In the genomic region with DNA sequence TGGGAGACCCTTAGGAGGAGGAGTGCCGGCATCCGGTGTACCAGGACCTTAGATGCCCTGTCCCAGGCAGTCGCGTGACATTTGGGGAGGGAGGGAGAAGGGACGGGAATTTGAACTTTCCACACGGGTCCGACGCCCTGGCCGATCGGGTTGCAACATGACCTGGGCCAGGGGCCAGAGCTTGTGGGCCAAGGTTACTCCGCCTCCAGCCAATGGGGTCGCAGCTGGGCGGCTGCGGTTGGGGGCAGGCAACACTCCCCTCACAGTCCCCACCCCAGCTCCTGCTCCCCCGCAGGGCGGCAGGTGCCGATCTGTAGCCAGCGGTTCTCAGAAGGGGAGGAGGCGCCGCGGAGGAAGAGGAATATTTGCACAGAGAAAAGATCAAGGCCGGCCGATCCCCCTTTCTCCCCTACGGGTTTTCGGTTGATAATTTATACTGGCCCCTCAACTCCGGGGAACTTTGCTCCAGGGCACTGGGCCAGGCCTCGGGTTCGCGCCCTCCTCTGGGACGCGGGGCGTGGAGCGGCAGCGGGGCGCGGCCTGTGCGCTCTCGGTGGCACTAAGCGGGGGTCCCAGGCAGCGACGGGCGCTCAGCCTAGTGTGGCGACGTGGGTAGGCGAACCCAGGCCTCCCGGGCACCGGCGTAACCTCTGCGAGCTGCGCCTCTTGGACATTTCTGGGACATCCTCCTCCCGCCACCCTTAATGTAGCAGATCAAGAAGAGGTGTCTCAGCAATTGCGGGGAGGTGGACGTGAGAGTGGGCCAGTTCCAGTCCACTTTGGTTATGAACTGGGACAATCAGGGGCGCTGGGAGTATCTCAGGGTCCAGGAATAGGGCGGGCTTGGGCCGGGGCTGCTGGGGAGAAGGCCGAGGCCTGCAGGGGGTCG, we compare ENCODE assay signal across 1 cellular context.
TF ChIP-seq lines count a peak whose summit lies in the region.

No MANE protein-coding gene starts in this region.

TF ChIP-seq in HepG2, 621 proteins besides CTCF, POLR2A, EP300 and RAD21 (continued from another document):
- TF ChIP-seq, protein P1, sequence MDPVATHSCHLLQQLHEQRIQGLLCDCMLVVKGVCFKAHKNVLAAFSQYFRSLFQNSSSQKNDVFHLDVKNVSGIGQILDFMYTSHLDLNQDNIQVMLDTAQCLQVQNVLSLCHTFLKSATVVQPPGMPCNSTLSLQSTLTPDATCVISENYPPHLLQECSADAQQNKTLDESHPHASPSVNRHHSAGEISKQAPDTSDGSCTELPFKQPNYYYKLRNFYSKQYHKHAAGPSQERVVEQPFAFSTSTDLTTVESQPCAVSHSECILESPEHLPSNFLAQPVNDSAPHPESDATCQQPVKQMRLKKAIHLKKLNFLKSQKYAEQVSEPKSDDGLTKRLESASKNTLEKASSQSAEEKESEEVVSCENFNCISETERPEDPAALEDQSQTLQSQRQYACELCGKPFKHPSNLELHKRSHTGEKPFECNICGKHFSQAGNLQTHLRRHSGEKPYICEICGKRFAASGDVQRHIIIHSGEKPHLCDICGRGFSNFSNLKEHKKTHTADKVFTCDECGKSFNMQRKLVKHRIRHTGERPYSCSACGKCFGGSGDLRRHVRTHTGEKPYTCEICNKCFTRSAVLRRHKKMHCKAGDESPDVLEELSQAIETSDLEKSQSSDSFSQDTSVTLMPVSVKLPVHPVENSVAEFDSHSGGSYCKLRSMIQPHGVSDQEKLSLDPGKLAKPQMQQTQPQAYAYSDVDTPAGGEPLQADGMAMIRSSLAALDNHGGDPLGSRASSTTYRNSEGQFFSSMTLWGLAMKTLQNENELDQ (CRISPR knock-in tag; IDR thresholded peaks at IDR 0.05; ENCODE audit: borderline replicate concordance), result no peak
- TF ChIP-seq RARA (CRISPR knock-in tag; IDR thresholded peaks at IDR 0.05) (peak; percentile 96), ZNF572 (CRISPR knock-in tag; IDR thresholded peaks at IDR 0.05) (no peak), ZNF616 (CRISPR knock-in tag; IDR thresholded peaks at IDR 0.05; ENCODE audit: low read depth) (no peak), AKAP8 (CRISPR knock-in tag; IDR thresholded peaks at IDR 0.05) (peak; percentile 97), SSRP1 (CRISPR knock-in tag; IDR thresholded peaks at IDR 0.05) (0 out of 2 replicates have a peak, but pooled peaks have one; percentile 16), KDM5A (IDR thresholded peaks at IDR 0.05; ENCODE audit: borderline replicate concordance, low read length) (no peak), KDM3A (CRISPR knock-in tag; IDR thresholded peaks at IDR 0.05; ENCODE audit: low read depth) (peak; percentile 76)
- TF ChIP-seq, protein P2, sequence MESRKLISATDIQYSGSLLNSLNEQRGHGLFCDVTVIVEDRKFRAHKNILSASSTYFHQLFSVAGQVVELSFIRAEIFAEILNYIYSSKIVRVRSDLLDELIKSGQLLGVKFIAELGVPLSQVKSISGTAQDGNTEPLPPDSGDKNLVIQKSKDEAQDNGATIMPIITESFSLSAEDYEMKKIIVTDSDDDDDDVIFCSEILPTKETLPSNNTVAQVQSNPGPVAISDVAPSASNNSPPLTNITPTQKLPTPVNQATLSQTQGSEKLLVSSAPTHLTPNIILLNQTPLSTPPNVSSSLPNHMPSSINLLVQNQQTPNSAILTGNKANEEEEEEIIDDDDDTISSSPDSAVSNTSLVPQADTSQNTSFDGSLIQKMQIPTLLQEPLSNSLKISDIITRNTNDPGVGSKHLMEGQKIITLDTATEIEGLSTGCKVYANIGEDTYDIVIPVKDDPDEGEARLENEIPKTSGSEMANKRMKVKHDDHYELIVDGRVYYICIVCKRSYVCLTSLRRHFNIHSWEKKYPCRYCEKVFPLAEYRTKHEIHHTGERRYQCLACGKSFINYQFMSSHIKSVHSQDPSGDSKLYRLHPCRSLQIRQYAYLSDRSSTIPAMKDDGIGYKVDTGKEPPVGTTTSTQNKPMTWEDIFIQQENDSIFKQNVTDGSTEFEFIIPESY (CRISPR knock-in tag; IDR thresholded peaks at IDR 0.05), result peak; percentile 57
- TF ChIP-seq, protein P3, sequence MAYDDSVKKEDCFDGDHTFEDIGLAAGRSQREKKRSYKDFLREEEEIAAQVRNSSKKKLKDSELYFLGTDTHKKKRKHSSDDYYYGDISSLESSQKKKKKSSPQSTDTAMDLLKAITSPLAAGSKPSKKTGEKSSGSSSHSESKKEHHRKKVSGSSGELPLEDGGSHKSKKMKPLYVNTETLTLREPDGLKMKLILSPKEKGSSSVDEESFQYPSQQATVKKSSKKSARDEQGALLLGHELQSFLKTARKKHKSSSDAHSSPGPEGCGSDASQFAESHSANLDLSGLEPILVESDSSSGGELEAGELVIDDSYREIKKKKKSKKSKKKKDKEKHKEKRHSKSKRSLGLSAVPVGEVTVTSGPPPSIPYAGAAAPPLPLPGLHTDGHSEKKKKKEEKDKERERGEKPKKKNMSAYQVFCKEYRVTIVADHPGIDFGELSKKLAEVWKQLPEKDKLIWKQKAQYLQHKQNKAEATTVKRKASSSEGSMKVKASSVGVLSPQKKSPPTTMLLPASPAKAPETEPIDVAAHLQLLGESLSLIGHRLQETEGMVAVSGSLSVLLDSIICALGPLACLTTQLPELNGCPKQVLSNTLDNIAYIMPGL (CRISPR knock-in tag; IDR thresholded peaks at IDR 0.05; ENCODE audit: borderline replicate concordance in 1 of 2, low read depth in 1 of 2), result peak; percentile 51 to 59; a peak in 1 of 4 replicates
- TF ChIP-seq, protein P4, sequence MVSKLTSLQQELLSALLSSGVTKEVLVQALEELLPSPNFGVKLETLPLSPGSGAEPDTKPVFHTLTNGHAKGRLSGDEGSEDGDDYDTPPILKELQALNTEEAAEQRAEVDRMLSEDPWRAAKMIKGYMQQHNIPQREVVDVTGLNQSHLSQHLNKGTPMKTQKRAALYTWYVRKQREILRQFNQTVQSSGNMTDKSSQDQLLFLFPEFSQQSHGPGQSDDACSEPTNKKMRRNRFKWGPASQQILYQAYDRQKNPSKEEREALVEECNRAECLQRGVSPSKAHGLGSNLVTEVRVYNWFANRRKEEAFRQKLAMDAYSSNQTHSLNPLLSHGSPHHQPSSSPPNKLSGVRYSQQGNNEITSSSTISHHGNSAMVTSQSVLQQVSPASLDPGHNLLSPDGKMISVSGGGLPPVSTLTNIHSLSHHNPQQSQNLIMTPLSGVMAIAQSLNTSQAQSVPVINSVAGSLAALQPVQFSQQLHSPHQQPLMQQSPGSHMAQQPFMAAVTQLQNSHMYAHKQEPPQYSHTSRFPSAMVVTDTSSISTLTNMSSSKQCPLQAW (CRISPR knock-in tag; IDR thresholded peaks at IDR 0.05), result no peak
TF ChIP-seq in HepG2: peak in this region for 332.
